ENCODE assay signal across 12 cellular contexts in the genomic region with DNA sequence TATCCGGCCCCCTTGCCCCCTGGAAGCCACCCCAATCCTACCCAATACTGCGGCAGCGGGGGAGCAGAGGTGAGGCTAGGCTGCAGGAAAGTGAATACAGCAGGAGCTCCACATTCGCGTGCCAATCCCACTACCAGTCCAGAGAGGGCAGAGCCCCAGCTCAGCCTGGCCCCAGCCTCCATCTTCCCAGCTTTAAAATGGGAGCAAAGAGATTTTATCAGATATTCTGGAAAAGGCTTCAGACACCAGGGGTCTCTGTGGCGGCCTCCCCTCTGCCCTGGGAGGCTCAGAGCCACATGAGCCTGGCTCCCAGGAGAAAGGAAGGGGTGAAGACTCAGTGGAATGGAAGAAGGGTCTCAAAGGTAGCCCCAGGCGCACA.
"Had no signal": no experiment of that assay in that cellular context is flagged by ENCODE, and none has a peak within 500 bp of the region (broad histone marks: within the 10 kb centered on the region; RNA-seq: fewer than 3 reads in every experiment).

No MANE protein-coding gene starts in this region.

- FAIRE-seq: endometrium had no signal

- H3K36me3 ChIP-seq: transverse colon had no signal

- DNase-seq: activated naive CD4-positive, alpha-beta T cell treated with anti-CD3 and anti-CD28 coated beads, Interleukin-2, amount 50 U/mL, for 16 hours; amniotic stem cell; dorsolateral prefrontal cortex; immature natural killer cell; lower lobe of right lung; naive B cell; retina; transverse colon had no signal

- H3K4me3 ChIP-seq: dorsolateral prefrontal cortex, lower lobe of right lung, skin epidermis, transverse colon had no signal

- H3K9me3 ChIP-seq: lower lobe of right lung, neutrophil, transverse colon had no signal

- H3K27ac ChIP-seq: lower lobe of right lung, neutrophil, transverse colon had no signal

- H3K27me3 ChIP-seq: dorsolateral prefrontal cortex, neutrophil, transverse colon had no signal

- ATAC-seq: esophagus mucosa, lower lobe of right lung had no signal
